ENCODE assay signal across 13 cellular contexts in genomic region chr3:170972917-170973316, GRCh38. TPM values are rescaled to one million over a fixed set of nuclear protein-coding genes. Genes with fewer than 3 reads are reported as not detected.
"Had no signal": no experiment of that assay in that cellular context is flagged by ENCODE, and none has a peak within 500 bp of the region (broad histone marks: within the 10 kb centered on the region; RNA-seq: fewer than 3 reads in every experiment).

No MANE protein-coding gene starts in this region.

RNA-seq across cellular contexts. Expression of gene SLC2A2, which starts 53.6 kb away (rescaled TPM):
- total RNA-seq: subcutaneous adipose tissue, temporal lobe, testis, thoracic aorta, thyroid gland, tibial nerve, transverse colon, upper lobe of right lung, ureter, urinary bladder, uterus, vagina had no signal
- polyA plus RNA-seq: stomach had no signal
